In genomic region chr22:24768537-24769374, GRCh38 we compare ENCODE assay signal across 8 cellular contexts. TPM values are rescaled to one million over a fixed set of nuclear protein-coding genes. Genes with fewer than 3 reads are reported as not detected.
DNase-seq lines count a peak whose midpoint lies in the region; ATAC-seq lines count a peak whose summit lies in the region.

No MANE protein-coding gene starts in this region.

- DNase-seq in NCI-H1417 (lab: John Stamatoyannopoulos, UW), result peak; percentile 2 to 60 (median 42)
- DNase-seq in NCI-H1417 treated with DMSO at 0.1 percent for 48 hours (lab: John Stamatoyannopoulos, UW), result no peak
- peak; percentile 50 for DNase-seq in M059J (ENCODE audit: low read depth)
- peak; percentile 51 for DNase-seq in SKM-1 (lab: John Stamatoyannopoulos, UW; ENCODE audit: unreplicated experiment)
- DNase-seq in T47D (ENCODE audit: low read depth in 1 of 2, low spot score in 1 of 2), result peak; percentile 37 to 69
- DNase-seq in left kidney (ENCODE audit: low read depth, low spot score), result peak; percentile 68
- peak; percentile 3 to 23 (median 8) for DNase-seq in stimulated activated CD4-positive, alpha-beta T cell treated with anti-CD3 and anti-CD28 coated beads, TNF-alpha, amount 100 ng/mL, for 48 hours (ENCODE audit: low read depth in 3 of 3)

- ATAC-seq in HG02588 (IDR thresholded peaks at IDR 0.05; ENCODE audit: unreplicated experiment), result no peak

- in situ Hi-C loops in T47D (cut with HindIII; ENCODE audit: low pct_unique_long_range_greater_than_20kb, low sequenced_read_pairs), result no loop called here

RNA-seq across cellular contexts. Expression of gene PIWIL3, which starts 5.8 kb away (rescaled TPM):
- total RNA-seq in M059J (2014; rRNA removed; shearing (Covaris generic)), result not detected in 2 replicates

RNA-seq across cellular contexts. Expression of gene SGSM1, which starts 37.3 kb away (rescaled TPM):
- total RNA-seq in M059J (2014; rRNA removed; shearing (Covaris generic)), result not detected in 2 replicates
